Comparison of ENCODE assay signal across 10 cellular contexts in the genomic region with DNA sequence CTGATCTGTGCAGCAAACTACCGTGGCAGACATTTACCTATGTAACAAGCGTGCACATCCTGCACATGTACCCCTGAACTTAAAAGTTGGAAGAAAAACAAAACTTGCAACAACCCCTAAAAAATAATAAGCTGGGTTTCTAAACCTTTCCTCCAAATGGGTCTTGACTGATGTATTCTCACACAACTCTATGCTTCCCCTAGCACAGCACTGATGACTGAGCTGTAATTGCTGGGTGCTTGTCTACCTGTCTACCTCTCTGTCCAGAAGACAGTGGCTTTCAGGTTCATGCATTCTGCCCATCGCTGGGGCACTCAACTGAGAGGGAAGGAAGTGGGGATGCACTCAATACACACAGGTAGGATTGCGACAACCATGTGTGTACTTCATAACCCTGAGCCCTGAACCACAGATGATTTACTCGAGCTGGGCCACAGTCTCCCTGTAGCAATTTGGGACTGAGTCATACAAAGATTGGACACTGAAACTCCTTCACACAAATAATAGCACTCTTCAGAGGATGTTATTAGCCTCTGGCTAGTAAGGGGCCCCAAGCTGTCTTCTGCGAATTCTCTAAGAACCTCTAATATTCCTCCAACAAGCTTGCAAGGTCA.
DNase-seq lines count a peak whose midpoint lies in the region; ATAC-seq and TF ChIP-seq lines count a peak whose summit lies in the region.
"Had no signal": no experiment of that assay in that cellular context is flagged by ENCODE, and none has a peak within 500 bp of the region (broad histone marks: within the 10 kb centered on the region; RNA-seq: fewer than 3 reads in every experiment).

No MANE protein-coding gene starts in this region.

- peak overlapping the region; percentile 63 for H3K27ac ChIP-seq in neutrophil

- DNase-seq in NOMO-1 (lab: John Stamatoyannopoulos, UW; ENCODE audit: unreplicated experiment in 2 of 2) (peak; percentile 80 to 89), middle frontal gyrus (ENCODE audit: extremely low spot score, low spot score) (no peak), NCI-H1105 treated with DMSO at 0.1 percent for 48 hours (lab: John Stamatoyannopoulos, UW) (no peak), NAMALWA (ENCODE audit: low spot score) (no peak)
- DNase-seq: activated CD4-positive, alpha-beta T cell treated with anti-CD3 and anti-CD28 coated beads for 1 hour; activated naive CD4-positive, alpha-beta T cell; natural killer cell had no signal

- no peaks in the 10 kb centered on the region for H3K36me3 ChIP-seq in neutrophil

- H3K27me3 ChIP-seq in neutrophil: peaks cover 60% of the 10 kb centered on the region

- ATAC-seq in GM18909 (IDR thresholded peaks at IDR 0.05; ENCODE audit: poor library complexity, unreplicated experiment): peak; percentile 54
- ATAC-seq in HG02852 (IDR thresholded peaks at IDR 0.05; ENCODE audit: unreplicated experiment): peak; percentile 58

- H3K4me3 ChIP-seq in neutrophil (ENCODE audit: low read depth in 1 of 2, low read length in 1 of 2): no peak overlapping the region

- TF ChIP-seq CTCF in neutrophil (IDR thresholded peaks at IDR 0.05): no peak

- H3K4me1 ChIP-seq in neutrophil (ENCODE audit: control insufficient read depth in 1 of 2, insufficient read depth in 1 of 2, low read depth in 1 of 2, low read length in 1 of 2): peaks cover 43 to 49% of the 10 kb centered on the region in 2 experiments

- no peaks in the 10 kb centered on the region for H3K9me3 ChIP-seq in neutrophil

Comparison
In these comparisons a context has a peak if more than half of its experiments do, and no peak if none do; other contexts are left out.
1. DNase-seq: peak in NOMO-1 (2 of 2); none in middle frontal gyrus (single experiment), NCI-H1105 treated with DMSO at 0.1 percent for 48 hours (single experiment) and NAMALWA (single experiment).